Comparison of ENCODE assay signal across 15 cellular contexts in the genomic region with DNA sequence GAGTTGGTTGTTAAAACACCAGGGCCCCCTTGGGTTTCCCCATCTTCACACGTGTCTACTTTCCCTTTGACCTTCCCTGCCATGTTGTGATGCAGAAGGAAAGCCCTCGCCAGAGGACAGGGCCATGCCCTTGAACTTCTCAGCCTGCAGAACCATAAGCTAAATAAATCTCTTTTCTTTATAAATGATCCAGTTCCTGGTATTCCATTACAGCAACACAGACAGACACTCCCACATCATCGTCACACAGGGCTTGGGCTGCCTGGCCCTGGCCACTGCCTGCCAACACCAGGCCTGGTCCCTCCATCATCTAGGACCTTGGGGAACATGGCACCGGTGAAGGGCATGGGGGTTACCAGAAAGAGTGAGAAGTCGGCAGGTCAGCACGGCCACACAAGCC.
"Had no signal": no experiment of that assay in that cellular context is flagged by ENCODE, and none has a peak within 500 bp of the region (broad histone marks: within the 10 kb centered on the region; RNA-seq: fewer than 3 reads in every experiment).

No MANE protein-coding gene starts in this region.

- H3K9me3 ChIP-seq: esophagus muscularis mucosa, SJCRH30, tibial nerve had no signal

- FAIRE-seq: colon, islet of Langerhans had no signal

- H3K27ac Mint-ChIP-seq: nephron had no signal

- H3K36me3 ChIP-seq: esophagus muscularis mucosa, SJCRH30, tibial nerve had no signal

- H3K4me3 Mint-ChIP-seq: activated naive CD4-positive, alpha-beta T cell treated with anti-CD3 and anti-CD28 coated beads, Interleukin-2, amount 50 U/mL, for 24 hours; nephron had no signal

- H3K9me3 Mint-ChIP-seq: activated naive CD4-positive, alpha-beta T cell treated with anti-CD3 and anti-CD28 coated beads, Interleukin-2, amount 50 U/mL, for 24 hours; activated T-helper 2 cell treated with anti-CD3 and anti-CD28 coated beads, Interferon-gamma antibody, Interleukin-2, Interleukin-4, amounts not matched to agents 10 μg/mL and 5 μg/mL and 100 μg/mL, durations not matched to agents 14 hours and 24 hours and 36 hours; nephron had no signal

- H3K4me3 ChIP-seq: esophagus muscularis mucosa, SJCRH30, tibial nerve had no signal

- H3K27me3 ChIP-seq: esophagus muscularis mucosa, SJCRH30, tibial nerve had no signal

- H3K27ac ChIP-seq: SJCRH30, tibial nerve had no signal

- ATAC-seq: activated CD4-positive, CD25-positive, alpha-beta regulatory T cell treated with anti-CD3 and anti-CD28 coated beads, Interleukin-2, amount 50 U/mL, for 24 hours; left lobe of liver had no signal

- H3K27me3 Mint-ChIP-seq: activated naive CD4-positive, alpha-beta T cell treated with anti-CD3 and anti-CD28 coated beads, Interleukin-2, amount 50 U/mL, for 24 hours had no signal

- H3K4me1 ChIP-seq: SJCRH30, tibial nerve had no signal

- DNase-seq: activated CD4-positive, alpha-beta T cell treated with anti-CD3 and anti-CD28 coated beads, Interleukin-2, amount 50 U/mL, for 48 hours; activated CD8-positive, alpha-beta memory T cell treated with anti-CD3 and anti-CD28 coated beads, Interleukin-2, amount 50 U/mL, for 48 hours; mesendoderm; SJCRH30; stimulated activated CD4-positive, alpha-beta T cell treated with anti-CD3 and anti-CD28 coated beads, Interleukin-15, amount 100 ng/mL, for 24 hours; stimulated activated CD4-positive, alpha-beta T cell treated with anti-CD3 and anti-CD28 coated beads, Interleukin-4, amount 100 ng/mL, for 24 hours had no signal
